ENCODE assay signal across 10 cellular contexts in the genomic region with DNA sequence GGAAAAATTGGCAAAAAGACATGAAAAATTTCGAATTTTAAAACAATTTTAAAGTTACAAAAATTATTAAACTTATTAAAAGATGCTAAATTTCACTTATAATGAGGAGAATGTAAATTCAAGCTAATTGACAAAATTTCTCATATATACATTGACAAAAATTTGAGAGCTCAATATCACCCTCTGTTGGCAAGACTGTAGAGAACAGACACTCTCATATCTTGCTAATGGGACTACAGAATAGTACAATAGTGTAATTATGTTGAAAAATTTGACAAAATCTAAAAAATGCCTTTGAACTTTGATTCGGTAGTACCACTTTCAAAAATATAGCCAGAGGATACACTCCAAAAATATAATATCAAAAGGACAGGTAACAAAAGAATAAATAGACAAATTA. TPM values are rescaled to one million over a fixed set of nuclear protein-coding genes. Genes with fewer than 3 reads are reported as not detected.
DNase-seq lines count a peak whose midpoint lies in the region; ATAC-seq and TF ChIP-seq lines count a peak whose summit lies in the region.
"Had no signal": no experiment of that assay in that cellular context is flagged by ENCODE, and none has a peak within 500 bp of the region (broad histone marks: within the 10 kb centered on the region; RNA-seq: fewer than 3 reads in every experiment).

No MANE protein-coding gene starts in this region.

- no peaks in the 10 kb centered on the region for H3K9me3 ChIP-seq in colonic mucosa
- H3K9me3 ChIP-seq: neutrophil had no signal

- no peaks in the 10 kb centered on the region for H3K4me1 ChIP-seq in colonic mucosa

- no peaks in the 10 kb centered on the region for H3K9me3 Mint-ChIP-seq in osteocyte (ENCODE audit: unreplicated experiment)
- no peaks in the 10 kb centered on the region for H3K9me3 Mint-ChIP-seq in CD14-positive monocyte

- TF ChIP-seq POLR2A in NB4 (IDR thresholded peaks at IDR 0.05; ENCODE audit: extremely low read depth, insufficient read length), result no peak

- no peaks in the 10 kb centered on the region for H3K4me1 Mint-ChIP-seq in osteocyte (ENCODE audit: unreplicated experiment)
- H3K4me1 Mint-ChIP-seq in CD14-positive monocyte, result no peaks in the 10 kb centered on the region

- DNase-seq in NCI-H2171 treated with DMSO at 0.1 percent for 48 hours (lab: John Stamatoyannopoulos, UW) (peak; percentile 38), NCI-H2171 (lab: John Stamatoyannopoulos, UW) (no peak), NB4 (ENCODE audit: low read depth) (peak; percentile 14), colonic mucosa (no peak), osteocyte (ENCODE audit: extremely low spot score, unreplicated experiment) (no peak), CD14-positive monocyte (ENCODE audit: low spot score) (no peak)
- DNase-seq in activated naive CD4-positive, alpha-beta T cell (lab: John Stamatoyannopoulos, UW), result no peak
- DNase-seq: T-helper 2 cell had no signal

- no peaks in the 10 kb centered on the region for H3K36me3 ChIP-seq in colonic mucosa
- H3K36me3 ChIP-seq: neutrophil had no signal

- H3K27ac Mint-ChIP-seq in osteocyte (ENCODE audit: unreplicated experiment), result no peak overlapping the region
- H3K27ac Mint-ChIP-seq in CD14-positive monocyte, result no peak overlapping the region

- H3K4me3 ChIP-seq in NB4 (ENCODE audit: low read depth, low read length) (no peak overlapping the region), colonic mucosa (no peak overlapping the region)

- no peak for ATAC-seq in GM21717 (IDR thresholded peaks at IDR 0.05; ENCODE audit: unreplicated experiment)

- intact Hi-C loops in colonic mucosa (cut with DNase I) (no loop called here), CD14-positive monocyte (cut with micrococcal nuclease) (no loop called here)

- TF ChIP-seq CTCF in NB4 (IDR thresholded peaks at IDR 0.05; ENCODE audit: low read depth, low read length) (no peak), colonic mucosa (IDR thresholded peaks at IDR 0.05) (peak; percentile 31), osteocyte (IDR thresholded peaks at IDR 0.05) (peak; percentile 49), CD14-positive monocyte (IDR thresholded peaks at IDR 0.05) (no peak)

- no peaks in the 10 kb centered on the region for H3K36me3 Mint-ChIP-seq in osteocyte (ENCODE audit: unreplicated experiment)
- no peaks in the 10 kb centered on the region for H3K36me3 Mint-ChIP-seq in CD14-positive monocyte

- H3K27me3 ChIP-seq in colonic mucosa, result no peaks in the 10 kb centered on the region
- H3K27me3 ChIP-seq: neutrophil had no signal

- H3K27ac ChIP-seq in colonic mucosa, result no peak overlapping the region
- H3K27ac ChIP-seq: neutrophil had no signal

- H3K4me3 Mint-ChIP-seq in osteocyte (ENCODE audit: unreplicated experiment) (no peak overlapping the region), CD14-positive monocyte (no peak overlapping the region)

- no peak overlapping the region for H3K9ac ChIP-seq in colonic mucosa (ENCODE audit: low read depth in 2 of 2, low read length in 2 of 2)

- H3K27me3 Mint-ChIP-seq in osteocyte (ENCODE audit: unreplicated experiment) (peaks cover 3% of the 10 kb centered on the region), CD14-positive monocyte (ENCODE audit: low read depth in 3 of 3) (no peaks in the 10 kb centered on the region)

RNA-seq across cellular contexts. Expression of a gene that starts 29.8 kb away (rescaled TPM):
- total RNA-seq in colonic mucosa (not detected), osteocyte (not detected in 2 replicates)
- polyA plus RNA-seq in CD14-positive monocyte, result not detected

Comparison
In these comparisons a context has a peak if more than half of its experiments do, and no peak if none do; other contexts are left out.
1. DNase-seq: peak in NCI-H2171 treated with DMSO at 0.1 percent for 48 hours (single experiment) and NB4 (single experiment); none in NCI-H2171 (single experiment), colonic mucosa (single experiment), osteocyte (single experiment), activated naive CD4-positive, alpha-beta T cell (0 of 4) and CD14-positive monocyte (single experiment).
2. CTCF ChIP-seq: peak in colonic mucosa (single experiment) and osteocyte (single experiment); none in NB4 (single experiment) and CD14-positive monocyte (single experiment).